ENCODE assay signal across 10 cellular contexts in the genomic region with DNA sequence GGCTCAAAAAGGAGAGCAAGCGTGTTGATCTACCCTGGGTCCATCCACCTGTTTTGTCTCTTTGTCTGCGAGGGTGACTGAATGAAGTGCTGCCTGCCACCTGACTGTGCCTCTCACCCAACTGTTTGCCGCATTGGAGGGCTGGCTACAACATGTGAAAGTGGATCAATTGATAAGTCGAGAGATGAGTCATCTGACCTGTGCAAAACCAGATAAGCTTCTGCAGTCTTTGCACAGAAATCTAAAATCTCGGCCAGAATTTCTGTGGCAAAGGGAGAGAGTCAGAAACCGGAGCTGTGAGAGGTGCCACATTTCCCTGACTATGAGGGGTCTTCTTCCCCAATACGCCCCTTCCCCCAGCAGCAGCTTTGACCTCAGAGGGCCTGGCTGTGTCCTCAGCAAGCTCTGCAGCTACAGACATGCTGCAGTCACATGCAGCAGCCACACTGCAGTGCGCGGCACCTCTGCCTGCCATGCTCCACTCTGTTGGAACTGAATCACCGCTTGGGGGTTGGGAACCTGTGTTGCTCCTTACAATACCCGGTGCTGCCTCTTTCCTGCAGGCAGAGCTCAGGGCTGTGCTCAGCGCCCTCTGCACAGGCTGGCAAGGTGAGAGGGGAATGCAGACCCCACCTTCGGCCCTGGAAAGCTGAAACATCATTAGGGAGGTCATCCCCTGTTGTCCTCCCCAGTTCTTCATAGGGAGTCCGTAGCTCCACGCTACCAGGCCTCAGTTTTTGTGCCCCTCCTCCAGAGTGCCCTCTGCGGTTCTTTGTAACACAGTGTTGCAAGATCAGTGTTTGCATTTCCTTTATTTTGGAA. TPM values are rescaled to one million over a fixed set of nuclear protein-coding genes. Genes with fewer than 3 reads are reported as not detected.
A peak's percentile ranks its signal among the peaks of the same experiment; 100 is the strongest.
DNase-seq lines count a peak whose midpoint lies in the region; ATAC-seq and TF ChIP-seq lines count a peak whose summit lies in the region.
"Had no signal": no experiment of that assay in that cellular context is flagged by ENCODE, and none has a peak within 500 bp of the region (broad histone marks: within the 10 kb centered on the region; RNA-seq: fewer than 3 reads in every experiment).

No MANE protein-coding gene starts in this region.

- H3K9me3 ChIP-seq in prostate gland, result no peaks in the 10 kb centered on the region
- H3K9me3 ChIP-seq: vagina had no signal

- H3K27ac ChIP-seq in prostate gland, result peak overlapping the region in 1 of 2 donors; percentile 31
- H3K27ac ChIP-seq: vagina had no signal

- TF ChIP-seq POLR2A in prostate gland (IDR thresholded peaks at IDR 0.05), result no peak

- WGBS in prostate gland, result 24% methylated on average over 16 of the region's 16 CpGs

- peaks cover 7% of the 10 kb centered on the region for H3K4me1 ChIP-seq in prostate gland (replicated peaks)

- H3K4me3 ChIP-seq in prostate gland, result no peak overlapping the region
- H3K4me3 ChIP-seq: vagina had no signal

- no peak overlapping the region for H3K27ac Mint-ChIP-seq in osteocyte (ENCODE audit: unreplicated experiment)

- H3K4me3 Mint-ChIP-seq in osteocyte (ENCODE audit: unreplicated experiment), result no peak overlapping the region
- H3K4me3 Mint-ChIP-seq: naive thymus-derived CD4-positive, alpha-beta T cell had no signal

- no peaks in the 10 kb centered on the region for H3K36me3 ChIP-seq in prostate gland
- H3K36me3 ChIP-seq: vagina had no signal

- DNase-seq in stimulated activated CD4-positive, alpha-beta T cell treated with anti-CD3 and anti-CD28 coated beads, Interleukin-4, amount 100 ng/mL, for 24 hours, result peak; percentile 25
- DNase-seq in stimulated activated CD4-positive, alpha-beta T cell treated with anti-CD3 and anti-CD28 coated beads, Interleukin-2, amount 100 ng/mL, for 48 hours, result no peak
- DNase-seq in head of caudate nucleus (peak; percentile 47 to 91 (median 75)), CD1c-positive myeloid dendritic cell (ENCODE audit: extremely low spot score) (no peak), NCI-H1930 (lab: John Stamatoyannopoulos, UW) (no peak), prostate gland (ENCODE audit: low spot score) (no peak), osteocyte (ENCODE audit: extremely low spot score, unreplicated experiment) (no peak)
- DNase-seq: naive thymus-derived CD4-positive, alpha-beta T cell had no signal

- TF ChIP-seq CTCF in prostate gland (IDR thresholded peaks at IDR 0.05) (no peak), osteocyte (IDR thresholded peaks at IDR 0.05) (no peak)

- no peaks in the 10 kb centered on the region for H3K27me3 ChIP-seq in prostate gland (replicated peaks; ENCODE audit: insufficient read depth)
- H3K27me3 ChIP-seq: vagina had no signal

- peaks cover 4% of the 10 kb centered on the region for H3K4me1 Mint-ChIP-seq in osteocyte (ENCODE audit: unreplicated experiment)

- ATAC-seq in SK-N-SH treated with all-trans-retinoic acid at 6 μM for 48 hours, result peak; percentile 88
- ATAC-seq: naive thymus-derived CD4-positive, alpha-beta T cell had no signal

- intact Hi-C loops in head of caudate nucleus (cut with DNase I) (no loop called here), prostate gland (cut with DNase I) (no loop called here)

- H3K9me3 Mint-ChIP-seq in osteocyte (ENCODE audit: unreplicated experiment), result no peaks in the 10 kb centered on the region
- H3K9me3 Mint-ChIP-seq: naive thymus-derived CD4-positive, alpha-beta T cell had no signal

- H3K36me3 Mint-ChIP-seq in osteocyte (ENCODE audit: unreplicated experiment), result peaks cover 4% of the 10 kb centered on the region

- H3K27me3 Mint-ChIP-seq in osteocyte (ENCODE audit: unreplicated experiment), result no peaks in the 10 kb centered on the region
- H3K27me3 Mint-ChIP-seq: naive thymus-derived CD4-positive, alpha-beta T cell had no signal

TF ChIP-seq in SK-N-SH treated with all-trans-retinoic acid at 6 μM for 48 hours, 23 proteins besides CTCF, POLR2A, EP300 and RAD21:
- peak; percentile 43; the same call in 1 of the 2 replicates for TF ChIP-seq TCF4 (CRISPR knock-in tag; IDR thresholded peaks at IDR 0.05; ENCODE audit: borderline replicate concordance)
- TF ChIP-seq TOX (CRISPR knock-in tag; IDR thresholded peaks at IDR 0.05; ENCODE audit: borderline replicate concordance), result no peak

RNA-seq across cellular contexts. Expression of a gene that starts 16.2 kb away (rescaled TPM):
- 1 to 10 TPM; 3.0 to 4.5 TPM for total RNA-seq in prostate gland
- 0.89 and 1.6 TPM in 2 replicates for total RNA-seq in osteocyte

RNA-seq across cellular contexts. Expression of a gene that starts 43.1 kb away (rescaled TPM):
- total RNA-seq in prostate gland (100 to 1,000 TPM; 124 to 171 TPM), osteocyte (88.0 and 91.7 TPM in 2 replicates)

RNA-seq across cellular contexts. Expression of a gene that starts 43.1 kb away (rescaled TPM):
- total RNA-seq in prostate gland (10 to 100 TPM; 18.4 to 51.0 TPM), osteocyte (41.6 and 41.8 TPM in 2 replicates)

Comparison
In these comparisons a context has a peak if more than half of its experiments do, and no peak if none do; other contexts are left out.
1. DNase-seq: peak in stimulated activated CD4-positive, alpha-beta T cell treated with anti-CD3 and anti-CD28 coated beads, Interleukin-4, amount 100 ng/mL, for 24 hours (single experiment) and head of caudate nucleus (42 of 42); none in stimulated activated CD4-positive, alpha-beta T cell treated with anti-CD3 and anti-CD28 coated beads, Interleukin-2, amount 100 ng/mL, for 48 hours (0 of 2), CD1c-positive myeloid dendritic cell (single experiment), NCI-H1930 (0 of 2), prostate gland (single experiment) and osteocyte (single experiment).